Comparison of ENCODE assay signal across 15 cellular contexts in genomic region chr11:88590366-88590765, GRCh38.
A peak's percentile ranks its signal among the peaks of the same experiment; 100 is the strongest.
DNase-seq lines count a peak whose midpoint lies in the region; ATAC-seq, FAIRE-seq and TF ChIP-seq lines count a peak whose summit lies in the region.
"Had no signal": no experiment of that assay in that cellular context is flagged by ENCODE, and none has a peak within 500 bp of the region (broad histone marks: within the 10 kb centered on the region; RNA-seq: fewer than 3 reads in every experiment).

No MANE protein-coding gene starts in this region.

- no peaks in the 10 kb centered on the region for H3K27me3 ChIP-seq in RWPE2 (ENCODE audit: insufficient read depth, poor library complexity, severe bottlenecking)
- H3K27me3 ChIP-seq in HepG2 (ENCODE audit: control insufficient read depth in 1 of 2, insufficient read depth in 2 of 2, low read length in 2 of 2), result no peaks in the 10 kb centered on the region
- H3K27me3 ChIP-seq in upper lobe of left lung, result no peaks in the 10 kb centered on the region
- H3K27me3 ChIP-seq: BLaER1 had no signal

- TF ChIP-seq CTCF in RWPE2 (IDR thresholded peaks at IDR 0.05; ENCODE audit: poor library complexity, severe bottlenecking), result no peak
- no peak for TF ChIP-seq CTCF in fibroblast of mammary gland (conservative IDR thresholded peaks at IDR 0.05; ENCODE audit: control insufficient read depth, insufficient read depth, low read depth, low read length)
- TF ChIP-seq CTCF in HepG2 (CRISPR knock-in tag; IDR thresholded peaks at IDR 0.05), result no peak
- no peak for TF ChIP-seq CTCF in upper lobe of left lung (IDR thresholded peaks at IDR 0.05)

- H3K79me2 ChIP-seq in HepG2 (ENCODE audit: insufficient read depth, low read length), result no peaks in the 10 kb centered on the region

- H3K4me2 ChIP-seq in HepG2 (ENCODE audit: low read depth, low read length), result no peak overlapping the region
- H3K4me2 ChIP-seq: BLaER1 had no signal

- TF ChIP-seq RAD21 in HepG2 (CRISPR knock-in tag; IDR thresholded peaks at IDR 0.05), result no peak

- peak; percentile 0 for DNase-seq in ELR (ENCODE audit: low read depth)
- no peak for DNase-seq in RWPE2 (ENCODE audit: low spot score)
- peak; percentile 56 for DNase-seq in fibroblast of mammary gland (ENCODE audit: low read depth)
- DNase-seq in HepG2 (ENCODE audit: low spot score), result no peak
- DNase-seq in upper lobe of left lung, result no peak
- DNase-seq: 8988T; CD4-positive, alpha-beta memory T cell; DMS153; DMS79; GM23248 had no signal

- H3K27ac ChIP-seq in RWPE2 (ENCODE audit: poor library complexity, severe bottlenecking) (no peak overlapping the region), HepG2 (ENCODE audit: extremely low read length, insufficient read depth, low read length) (no peak overlapping the region), upper lobe of left lung (no peak overlapping the region)
- H3K27ac ChIP-seq: BLaER1, GM23248 had no signal

- POLR2A ChIA-PET in HepG2 (lab: Yijun Ruan, JAX), result no interaction called here

- TF ChIP-seq POLR2A in HepG2 (IDR thresholded peaks at IDR 0.05; ENCODE audit: insufficient read depth in 1 of 2, low read depth in 2 of 2, low read length in 2 of 2) (no peak), upper lobe of left lung (IDR thresholded peaks at IDR 0.05) (no peak)

- no peak overlapping the region for H3K9ac ChIP-seq in HepG2 (ENCODE audit: insufficient read depth, low read depth, low read length)
- H3K9ac ChIP-seq: BLaER1, GM23248 had no signal

- no peak overlapping the region for H2AFZ ChIP-seq in HepG2 (ENCODE audit: low read length)
- H2AFZ ChIP-seq: GM23248 had no signal

- in situ Hi-C loops in HepG2 (cut with HindIII; ENCODE audit: extremely low pct_ligation_motif_present, low pct_unique_long_range_greater_than_20kb), result no loop called here

- CTCF ChIA-PET in HepG2 (lab: Yijun Ruan, JAX; ENCODE audit: low intra/inter-chr PET ratio, low total read pairs), result no interaction called here

- ATAC-seq in RWPE2 (ENCODE audit: low read depth) (peak; percentile 45; the same call in 1 of the 3 replicates), HG02870 (IDR thresholded peaks at IDR 0.05; ENCODE audit: unreplicated experiment) (no peak), HepG2 (no peak), GM19395 (IDR thresholded peaks at IDR 0.05; ENCODE audit: unreplicated experiment) (no peak), upper lobe of left lung (ENCODE audit: low FRiP score in 2 of 2) (no peak)
- ATAC-seq: GM12878 had no signal

- no TSS peak for BruUV-seq in HepG2 (replicated peaks; lab: Mats Ljungman, UMichigan)

- no peaks in the 10 kb centered on the region for H3K4me1 ChIP-seq in RWPE2 (ENCODE audit: insufficient read depth, poor library complexity, severe bottlenecking)
- no peaks in the 10 kb centered on the region for H3K4me1 ChIP-seq in HepG2 (ENCODE audit: insufficient read depth, low read length)
- no peaks in the 10 kb centered on the region for H3K4me1 ChIP-seq in upper lobe of left lung
- H3K4me1 ChIP-seq: BLaER1, HAP-1 had no signal

- TF ChIP-seq EP300 in HepG2 (IDR thresholded peaks at IDR 0.05; ENCODE audit: low read depth in 2 of 2, low read length in 2 of 2) (no peak), HepG2 (CRISPR knock-in tag; IDR thresholded peaks at IDR 0.05; ENCODE audit: borderline replicate concordance) (no peak), upper lobe of left lung (IDR thresholded peaks at IDR 0.05) (no peak)

- FAIRE-seq in HepG2 (lab: Jason Lieb, UNC), result no peak
- FAIRE-seq: GM12878 had no signal

- no peaks in the 10 kb centered on the region for H4K20me1 ChIP-seq in HepG2 (ENCODE audit: insufficient read depth, low read length)
- H4K20me1 ChIP-seq: BLaER1 had no signal

- H3K36me3 ChIP-seq in RWPE2 (ENCODE audit: low read depth) (no peaks in the 10 kb centered on the region), HepG2 (replicated peaks in 1 of 2; ENCODE audit: control insufficient read depth in 1 of 2, insufficient read depth in 2 of 2, low read length in 2 of 2) (no peaks in the 10 kb centered on the region), upper lobe of left lung (no peaks in the 10 kb centered on the region)
- H3K36me3 ChIP-seq: BLaER1, HAP-1 had no signal

- no peak overlapping the region for H3K4me3 ChIP-seq in RWPE2 (ENCODE audit: severe bottlenecking)
- no peak overlapping the region for H3K4me3 ChIP-seq in fibroblast of mammary gland (ENCODE audit: control insufficient read depth, low read depth, low read length)
- no peak overlapping the region for H3K4me3 ChIP-seq in HepG2 (replicated peaks in 1 of 3; ENCODE audit: insufficient read depth in 1 of 3, low read depth in 2 of 3, low read length in 3 of 3)
- no peak overlapping the region for H3K4me3 ChIP-seq in upper lobe of left lung
- H3K4me3 ChIP-seq: BLaER1, GM12878, GM23248, HAP-1 had no signal

- H3K9me3 ChIP-seq in RWPE2 (ENCODE audit: severe bottlenecking) (no peaks in the 10 kb centered on the region), HepG2 (ENCODE audit: low read length) (no peaks in the 10 kb centered on the region), upper lobe of left lung (no peaks in the 10 kb centered on the region)
- H3K9me3 ChIP-seq: BLaER1, HAP-1 had no signal

- WGBS in HepG2 (ENCODE audit: low lambda C conversion rate), result 4% methylated on average over 3 of the region's 3 CpGs
- 71 to 74% methylated on average over 3 of the region's 3 CpGs for whole genome bisulfite sequencing in upper lobe of left lung, 2 donors

- intact Hi-C loops in HepG2 (cut with micrococcal nuclease; ENCODE audit: unreplicated experiment), result no loop called here

TF ChIP-seq in HepG2, 621 proteins besides CTCF, POLR2A, EP300 and RAD21:
- TF ChIP-seq RBFOX2 (IDR thresholded peaks at IDR 0.05; ENCODE audit: low read depth, low read length), result no peak
- no peak for TF ChIP-seq TCF12 (IDR thresholded peaks at IDR 0.05)
- no peak for TF ChIP-seq TCF12 (CRISPR knock-in tag; IDR thresholded peaks at IDR 0.05)
- TF ChIP-seq ZNF891 (CRISPR knock-in tag; IDR thresholded peaks at IDR 0.05), result no peak
- TF ChIP-seq SRSF9 (IDR thresholded peaks at IDR 0.05; ENCODE audit: borderline replicate concordance, insufficient read depth, low read depth, low read length, poor library complexity, severe bottlenecking), result no peak
- no peak for TF ChIP-seq TBX3 (IDR thresholded peaks at IDR 0.05; ENCODE audit: borderline replicate concordance)
- no peak for TF ChIP-seq ZBTB42 (CRISPR knock-in tag; IDR thresholded peaks at IDR 0.05)
- TF ChIP-seq POLR2AphosphoS2 (IDR thresholded peaks at IDR 0.05; ENCODE audit: low read depth, low read length), result no peak
- TF ChIP-seq RARA (CRISPR knock-in tag; IDR thresholded peaks at IDR 0.05), result no peak
- no peak for TF ChIP-seq CSRNP1 (CRISPR knock-in tag; IDR thresholded peaks at IDR 0.05)
- TF ChIP-seq HMGXB4 (CRISPR knock-in tag; IDR thresholded peaks at IDR 0.05; ENCODE audit: borderline replicate concordance in 1 of 2, low read depth in 1 of 2), result no peak
- no peak for TF ChIP-seq MAFF (IDR thresholded peaks at IDR 0.05; ENCODE audit: low read depth, low read length)
- TF ChIP-seq ZFX (CRISPR knock-in tag; IDR thresholded peaks at IDR 0.05; ENCODE audit: low read depth), result no peak
- no peak for TF ChIP-seq ATF3 (CRISPR knock-in tag; IDR thresholded peaks at IDR 0.05)
- no peak for TF ChIP-seq CEBPG (CRISPR knock-in tag; IDR thresholded peaks at IDR 0.05)
- TF ChIP-seq NR3C1 (CRISPR knock-in tag; IDR thresholded peaks at IDR 0.05), result no peak
- TF ChIP-seq DNMT1 (CRISPR knock-in tag; IDR thresholded peaks at IDR 0.05), result no peak
- no peak for TF ChIP-seq ZNF879 (CRISPR knock-in tag; IDR thresholded peaks at IDR 0.05)
- no peak for TF ChIP-seq ZNF253 (CRISPR knock-in tag; IDR thresholded peaks at IDR 0.05; ENCODE audit: borderline replicate concordance)
- no peak for TF ChIP-seq ZNF691 (CRISPR knock-in tag; IDR thresholded peaks at IDR 0.05; ENCODE audit: borderline replicate concordance, low read depth)
- TF ChIP-seq MXI1 (IDR thresholded peaks at IDR 0.05; ENCODE audit: borderline replicate concordance, low read depth, low read length), result no peak

Comparison
In these comparisons a context has a peak if more than half of its experiments do, and no peak if none do; other contexts are left out.
1. DNase-seq: peak in ELR (single experiment) and fibroblast of mammary gland (single experiment); none in RWPE2 (single experiment), HepG2 (single experiment) and upper lobe of left lung (0 of 2).